8 cellular contexts compared by ENCODE assay signal in the genomic region with DNA sequence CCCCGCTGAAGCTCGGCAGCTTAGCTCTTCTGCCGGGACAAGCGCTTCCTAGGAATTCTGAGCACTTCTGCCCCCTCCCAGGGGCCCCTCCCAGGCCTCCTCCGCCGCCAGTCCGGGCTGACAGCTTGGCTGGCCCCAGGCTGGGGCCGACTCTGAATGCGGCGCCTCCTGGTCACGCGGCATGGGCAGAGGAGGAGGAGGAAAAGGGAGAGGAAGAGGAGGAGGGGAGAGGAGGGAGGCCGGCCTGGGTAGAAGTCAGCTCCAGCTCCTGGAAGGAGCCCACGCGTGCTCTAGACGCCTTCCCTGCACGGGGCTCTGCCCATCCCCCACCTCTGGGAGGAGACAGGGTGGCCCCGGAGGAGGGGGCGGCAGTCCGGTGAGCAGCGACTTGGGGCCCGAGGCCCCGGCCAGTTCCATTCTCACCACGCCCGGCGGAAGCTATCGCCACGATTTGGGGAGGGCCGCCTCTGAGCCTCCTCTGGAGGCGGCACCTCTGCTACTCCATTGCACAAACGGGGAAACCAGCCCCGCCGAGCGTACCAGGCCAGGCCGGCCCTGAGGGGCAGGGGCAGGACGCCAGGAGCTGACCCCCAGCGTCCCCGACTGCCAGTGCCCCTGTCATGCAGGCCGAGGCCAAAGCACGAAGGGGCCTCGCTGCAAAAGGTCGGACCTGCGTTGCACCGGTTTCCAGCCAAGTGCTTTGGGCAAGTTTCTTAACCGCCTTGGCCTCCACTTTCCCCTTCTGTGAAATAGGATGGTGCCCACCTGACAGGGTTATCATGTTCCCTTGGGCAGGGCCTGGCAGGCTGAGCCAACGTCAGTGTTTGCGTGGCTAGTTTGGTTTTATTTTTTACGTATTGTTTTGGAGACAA. TPM values are rescaled to one million over a fixed set of nuclear protein-coding genes. Genes with fewer than 3 reads are reported as not detected.
DNase-seq lines count a peak whose midpoint lies in the region; ATAC-seq and TF ChIP-seq lines count a peak whose summit lies in the region.

No MANE protein-coding gene starts in this region.

- peaks cover 0 to 1% (median 0%) of the 10 kb centered on the region in 8 donors for H3K9me3 Mint-ChIP-seq in CD4-positive, alpha-beta memory T cell

- CTCF ChIA-PET in CD4-positive, alpha-beta memory T cell (lab: Charles Lee; ENCODE audit: partially characterized antibody): interaction anchor here (1.0 to 3.9 kb wide), 4 partner anchors 12 to 98 kb away, joined by 3 to 25 read pairs (median 6); a partner anchor contains a TSS

- intact Hi-C loops in CD4-positive, alpha-beta memory T cell (cut with micrococcal nuclease): loop anchor here (1.0 to 10.0 kb wide), 4 partner anchors 12 to 629 kb away; a partner anchor contains a TSS
- intact Hi-C loops in mucosa of descending colon (cut with DNase I, micrococcal nuclease): no loop called here

- H3K4me1 ChIP-seq in CD4-positive, alpha-beta memory T cell (ENCODE audit: insufficient read depth, low read length): peaks cover 21% of the 10 kb centered on the region
- peaks cover 13% of the 10 kb centered on the region for H3K4me1 ChIP-seq in mucosa of descending colon (ENCODE audit: low read depth)
- peaks cover 32% of the 10 kb centered on the region for H3K4me1 ChIP-seq in SJCRH30

- H3K27ac Mint-ChIP-seq in CD4-positive, alpha-beta memory T cell: peak overlapping the region; percentile 82 to 94 (median 89)

- no peaks in the 10 kb centered on the region for H3K36me3 ChIP-seq in CD4-positive, alpha-beta memory T cell (ENCODE audit: insufficient read depth, low read length)
- H3K36me3 ChIP-seq in mucosa of descending colon (ENCODE audit: low read depth): no peaks in the 10 kb centered on the region
- no peaks in the 10 kb centered on the region for H3K36me3 ChIP-seq in SJCRH30

- no peak for TF ChIP-seq POLR2A in NB4 (IDR thresholded peaks at IDR 0.05; ENCODE audit: extremely low read depth, insufficient read length)

- H3K27me3 Mint-ChIP-seq in CD4-positive, alpha-beta memory T cell: peaks cover 0 to 1% of the 10 kb centered on the region in 2 donors

- H3K9me3 ChIP-seq in CD4-positive, alpha-beta memory T cell (ENCODE audit: control insufficient read depth in 1 of 2, low read length in 2 of 2): no peaks in the 10 kb centered on the region
- no peaks in the 10 kb centered on the region for H3K9me3 ChIP-seq in mucosa of descending colon
- no peaks in the 10 kb centered on the region for H3K9me3 ChIP-seq in SJCRH30 (replicated peaks)

- H3K27ac ChIP-seq in CD4-positive, alpha-beta memory T cell (ENCODE audit: low read depth, low read length): no peak overlapping the region
- no peak overlapping the region for H3K27ac ChIP-seq in coronary artery
- no peak overlapping the region for H3K27ac ChIP-seq in SJCRH30

- DNase-seq in CD4-positive, alpha-beta memory T cell: peak in 3 of 5 donors; percentile 15 to 55 (median 20)
- DNase-seq in NB4 (ENCODE audit: low read depth) (peak; percentile 56), coronary artery (ENCODE audit: low spot score) (no peak), mucosa of descending colon (peak; percentile 40 to 74 (median 63)), hippocampal formation (lab: John Stamatoyannopoulos, UW) (no peak), SJCRH30 (no peak), Kasumi-1 (lab: John Stamatoyannopoulos, UW) (no peak)

- no peaks in the 10 kb centered on the region for H3K27me3 ChIP-seq in CD4-positive, alpha-beta memory T cell (ENCODE audit: insufficient read depth, low read length)
- no peaks in the 10 kb centered on the region for H3K27me3 ChIP-seq in SJCRH30

- TF ChIP-seq CTCF in NB4 (IDR thresholded peaks at IDR 0.05; ENCODE audit: low read depth, low read length) (no peak), coronary artery (IDR thresholded peaks at IDR 0.05) (no peak), mucosa of descending colon (IDR thresholded peaks at IDR 0.05) (no peak)

- H3K4me1 Mint-ChIP-seq in CD4-positive, alpha-beta memory T cell: peaks cover 7 to 28% (median 12%) of the 10 kb centered on the region in 4 donors

- ATAC-seq in mucosa of descending colon: no peak
- ATAC-seq in GM19455 (IDR thresholded peaks at IDR 0.05; ENCODE audit: unreplicated experiment): no peak

- peaks cover 0 to 1% of the 10 kb centered on the region in 2 donors for H3K36me3 Mint-ChIP-seq in CD4-positive, alpha-beta memory T cell

- peak overlapping the region; percentile 73 to 90 (median 80) for H3K4me3 Mint-ChIP-seq in CD4-positive, alpha-beta memory T cell

- POLR2A ChIA-PET in CD4-positive, alpha-beta memory T cell (lab: Charles Lee; ENCODE audit: partially characterized antibody): interaction anchor here (1.3 to 3.9 kb wide), 10 partner anchors 7 to 237 kb away, joined by 3 to 69 read pairs (median 14); a partner anchor contains a TSS

- H3K4me3 ChIP-seq in CD4-positive, alpha-beta memory T cell (ENCODE audit: low read length in 2 of 2): peak overlapping the region in 1 of 2 donors; percentile 17
- no peak overlapping the region for H3K4me3 ChIP-seq in NB4 (ENCODE audit: low read depth, low read length)
- peak overlapping the region; percentile 89 for H3K4me3 ChIP-seq in coronary artery
- H3K4me3 ChIP-seq in mucosa of descending colon: no peak overlapping the region
- no peak overlapping the region for H3K4me3 ChIP-seq in SJCRH30

RNA-seq across cellular contexts. Expression of a gene that starts 31.6 kb away (rescaled TPM):
- total RNA-seq in CD4-positive, alpha-beta memory T cell: 1 to 10 TPM; 2.9 to 3.4 TPM
- polyA plus RNA-seq in CD4-positive, alpha-beta memory T cell: under 1 TPM; 0.50 to 0.89 TPM
- 1 to 10 TPM; 4.0 to 7.1 (median 4.4) TPM for total RNA-seq in mucosa of descending colon
- 66.3 and 72.7 TPM in 2 replicates for total RNA-seq in SJCRH30 (2014; rRNA removed; shearing (Covaris generic))

Comparison
In these comparisons a context has a peak if more than half of its experiments do, and no peak if none do; other contexts are left out.
1. DNase-seq: peak in CD4-positive, alpha-beta memory T cell (3 of 5), NB4 (single experiment) and mucosa of descending colon (3 of 3); none in coronary artery (single experiment), hippocampal formation (0 of 2), SJCRH30 (0 of 2) and Kasumi-1 (0 of 2).